In the genomic region with DNA sequence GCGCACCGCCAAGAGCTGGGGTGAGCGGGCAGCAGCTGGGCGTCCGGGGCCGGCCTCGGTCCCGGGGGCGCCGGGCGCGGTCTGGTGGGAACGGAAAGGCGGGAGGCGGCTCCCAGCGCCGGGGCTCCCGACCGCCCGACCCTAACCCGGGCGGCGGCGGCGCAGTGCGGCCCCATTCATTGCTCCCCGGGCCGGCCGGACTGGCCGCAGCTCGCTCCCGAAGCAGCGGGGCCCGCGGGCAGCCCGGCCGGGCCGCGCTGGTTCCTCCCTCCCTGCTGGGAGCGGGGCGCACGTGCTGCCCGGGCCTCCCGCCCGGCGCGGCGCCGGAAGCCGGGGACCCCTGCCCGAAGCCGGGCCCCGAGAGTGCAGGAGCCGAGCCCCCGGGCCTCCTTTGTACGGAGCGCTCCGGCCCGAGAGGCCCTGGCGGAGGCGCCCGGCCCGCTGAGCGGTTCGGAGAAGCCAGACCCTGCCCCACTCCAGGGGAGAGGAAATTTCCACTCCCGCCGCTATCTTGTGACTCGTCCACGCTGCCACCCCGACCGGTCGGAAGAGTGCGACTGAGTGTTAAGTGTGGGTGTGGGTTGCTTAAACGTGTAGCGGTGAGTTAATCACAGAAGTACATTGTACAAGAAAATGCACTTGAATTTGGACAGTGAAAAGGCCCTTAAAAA, we compare ENCODE assay signal across 8 cellular contexts.
DNase-seq lines count a peak whose midpoint lies in the region; ATAC-seq lines count a peak whose summit lies in the region.

No MANE protein-coding gene starts in this region.

- no peaks in the 10 kb centered on the region for H3K9me3 ChIP-seq in endocrine pancreas (ENCODE audit: control insufficient read depth, low read length)

- no peaks in the 10 kb centered on the region for H3K36me3 ChIP-seq in endocrine pancreas (ENCODE audit: control insufficient read depth, insufficient read depth, low read length)

- H3K9ac ChIP-seq in endocrine pancreas (ENCODE audit: control insufficient read depth, insufficient read depth, low read length): peak overlapping the region; percentile 95

- H3K27me3 ChIP-seq in endocrine pancreas (ENCODE audit: control insufficient read depth, insufficient read depth, low read length): no peaks in the 10 kb centered on the region

- ATAC-seq in HG02678 (IDR thresholded peaks at IDR 0.05; ENCODE audit: unreplicated experiment): peak; percentile 22

- peak overlapping the region; percentile 99 for H3K4me3 ChIP-seq in endocrine pancreas (ENCODE audit: control insufficient read depth, insufficient read depth, low read length)

- DNase-seq in DMS79 treated with DMSO at 0.1 percent for 48 hours (lab: John Stamatoyannopoulos, UW): peak; percentile 49
- DNase-seq in DMS79 (lab: John Stamatoyannopoulos, UW): no peak
- DNase-seq in NCI-H446 treated with DMSO at 0.1 percent for 48 hours (lab: John Stamatoyannopoulos, UW): peak; percentile 15
- peak; percentile 29 for DNase-seq in activated CD8-positive, alpha-beta memory T cell treated with anti-CD3 and anti-CD28 coated beads, Interleukin-2, amount 50 U/mL, for 1 hour (ENCODE audit: extremely low read depth)
- DNase-seq in middle frontal gyrus (ENCODE audit: extremely low spot score, low spot score): peak; percentile 25
- DNase-seq in stimulated activated CD8-positive, alpha-beta memory T cell treated with anti-CD3 and anti-CD28 coated beads, Interleukin-2, amount 100 ng/mL, for 1 hour (ENCODE audit: low read depth in 2 of 2): peak; percentile 35 to 45

- H3K4me1 ChIP-seq in endocrine pancreas (ENCODE audit: control insufficient read depth, insufficient read depth, low read length): peaks cover 9% of the 10 kb centered on the region
